In the genomic region with DNA sequence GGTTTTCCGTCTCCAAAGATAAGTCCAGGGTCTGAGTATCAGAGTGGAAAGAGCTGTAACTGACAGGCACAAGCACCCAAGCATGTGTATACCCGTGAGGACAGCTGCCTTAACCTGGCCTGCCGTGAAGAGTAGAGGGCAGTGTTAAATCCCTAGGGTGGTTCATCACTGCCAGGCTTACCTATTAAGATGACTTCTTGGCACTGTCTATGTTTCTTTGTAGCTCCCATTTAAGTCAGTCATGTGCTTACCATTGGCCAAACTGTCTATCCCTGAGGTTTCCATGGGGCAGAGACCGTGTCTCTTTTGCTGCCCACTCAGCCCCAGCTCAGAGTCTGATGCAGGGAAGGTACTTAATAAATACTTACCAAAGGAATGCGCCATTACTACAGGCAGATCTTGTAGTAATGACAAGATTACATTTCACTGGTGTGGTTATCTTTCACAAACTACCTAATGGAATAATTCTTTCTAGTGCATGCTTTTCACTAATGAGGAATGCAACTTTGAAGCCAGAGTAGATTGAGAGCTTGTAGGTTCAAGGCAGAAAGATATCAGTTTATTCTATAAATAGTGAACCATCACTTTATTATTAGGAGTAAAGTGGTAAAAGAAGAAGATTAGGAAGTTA, we compare ENCODE assay signal across 17 cellular contexts.
DNase-seq lines count a peak whose midpoint lies in the region; TF ChIP-seq lines count a peak whose summit lies in the region.
"Had no signal": no experiment of that assay in that cellular context is flagged by ENCODE, and none has a peak within 500 bp of the region (broad histone marks: within the 10 kb centered on the region; RNA-seq: fewer than 3 reads in every experiment).

No MANE protein-coding gene starts in this region.

- no peaks in the 10 kb centered on the region for H3K36me3 ChIP-seq in smooth muscle cell (ENCODE audit: low read depth)
- H3K36me3 ChIP-seq: BE2C had no signal

- H3K4me3 ChIP-seq in fibroblast of the aortic adventitia (ENCODE audit: low read depth, low read length): no peak overlapping the region
- H3K4me3 ChIP-seq in smooth muscle cell: no peak overlapping the region
- H3K4me3 ChIP-seq: A549, GM23338 had no signal

- peak; percentile 50 for DNase-seq in amniotic epithelial cell (ENCODE audit: low read depth)
- DNase-seq in fibroblast of the aortic adventitia (ENCODE audit: low read depth): peak; percentile 31
- DNase-seq in mesothelial cell of epicardium (ENCODE audit: low spot score in 2 of 2, unreplicated experiment in 2 of 2): no peak
- DNase-seq in smooth muscle cell (lab: John Stamatoyannopoulos, UW; ENCODE audit: unreplicated experiment): no peak
- no peak for DNase-seq in stimulated activated CD4-positive, alpha-beta T cell treated with anti-CD3 and anti-CD28 coated beads, Interleukin-4, amount 100 ng/mL, for 1 hour
- DNase-seq in activated T-cell treated with anti-CD3 and anti-CD28 coated beads, Interleukin-2, amount 50 U/mL, for 1 hour: no peak
- no peak for DNase-seq in NCI-H2171 (lab: John Stamatoyannopoulos, UW)
- no peak for DNase-seq in H4 (ENCODE audit: low spot score)
- DNase-seq: BE2C; CD8-positive, alpha-beta T cell; COR-L47; DND-41; GDM1; H9 had no signal

- H2AFZ ChIP-seq in smooth muscle cell (ENCODE audit: low read depth): no peak overlapping the region
- H2AFZ ChIP-seq: GM23338 had no signal

- H3K4me1 Mint-ChIP-seq in mesothelial cell of epicardium: peaks cover 51% of the 10 kb centered on the region

- H3K9ac ChIP-seq in smooth muscle cell (ENCODE audit: low read depth): no peak overlapping the region

- H3K79me2 ChIP-seq in smooth muscle cell (ENCODE audit: low read depth): peaks cover 7% of the 10 kb centered on the region

- H3K27ac Mint-ChIP-seq in mesothelial cell of epicardium: peak overlapping the region; percentile 84
- H3K27ac Mint-ChIP-seq: CD8-positive, alpha-beta T cell; GM23338; H9 had no signal

- no peaks in the 10 kb centered on the region for H3K27me3 Mint-ChIP-seq in mesothelial cell of epicardium (ENCODE audit: low read depth)

- peaks cover 4% of the 10 kb centered on the region for H3K9me3 Mint-ChIP-seq in mesothelial cell of epicardium
- H3K9me3 Mint-ChIP-seq: CD8-positive, alpha-beta T cell had no signal

- TF ChIP-seq CTCF in fibroblast of the aortic adventitia (IDR thresholded peaks at IDR 0.05; ENCODE audit: insufficient read depth, low read length) (no peak), mesothelial cell of epicardium (IDR thresholded peaks at IDR 0.05; ENCODE audit: unreplicated experiment) (no peak), smooth muscle cell (IDR thresholded peaks at IDR 0.05; ENCODE audit: borderline replicate concordance, insufficient read depth, poor library complexity, severe bottlenecking) (no peak)

- no peaks in the 10 kb centered on the region for H4K20me1 ChIP-seq in smooth muscle cell (ENCODE audit: low read depth)

- 67% methylated on average over 5 of the region's 5 CpGs for WGBS in smooth muscle cell (ENCODE audit: low lambda C conversion rate)

- H3K9me3 ChIP-seq in smooth muscle cell (replicated peaks; ENCODE audit: low read depth): no peaks in the 10 kb centered on the region
- H3K9me3 ChIP-seq: A549, BE2C had no signal

- peaks cover 11% of the 10 kb centered on the region for H3F3A ChIP-seq in smooth muscle cell (ENCODE audit: low read depth)

- peaks cover 10% of the 10 kb centered on the region for H3K36me3 Mint-ChIP-seq in mesothelial cell of epicardium
- H3K36me3 Mint-ChIP-seq: CD8-positive, alpha-beta T cell had no signal

- peak overlapping the region; percentile 90 for H3K27ac ChIP-seq in smooth muscle cell (ENCODE audit: low read depth)
- H3K27ac ChIP-seq: C4-2B had no signal

- H3K27me3 ChIP-seq in smooth muscle cell (ENCODE audit: low read depth): no peaks in the 10 kb centered on the region
- H3K27me3 ChIP-seq: BE2C had no signal

- H3K4me1 ChIP-seq in smooth muscle cell (ENCODE audit: low read depth): peaks cover 14% of the 10 kb centered on the region
- H3K4me1 ChIP-seq: BE2C had no signal

- H3K4me2 ChIP-seq in smooth muscle cell: no peak overlapping the region
- H3K4me2 ChIP-seq: A549, GM23338 had no signal

- H3K4me3 Mint-ChIP-seq in mesothelial cell of epicardium: no peak overlapping the region
- H3K4me3 Mint-ChIP-seq: CD8-positive, alpha-beta T cell; GM23338; H9 had no signal

Comparison
In these comparisons a context has a peak if more than half of its experiments do, and no peak if none do; other contexts are left out.
1. DNase-seq: peak in amniotic epithelial cell (single experiment) and fibroblast of the aortic adventitia (single experiment); none in mesothelial cell of epicardium (0 of 2), smooth muscle cell (single experiment), stimulated activated CD4-positive, alpha-beta T cell treated with anti-CD3 and anti-CD28 coated beads, Interleukin-4, amount 100 ng/mL, for 1 hour (single experiment), activated T-cell treated with anti-CD3 and anti-CD28 coated beads, Interleukin-2, amount 50 U/mL, for 1 hour (single experiment), NCI-H2171 (single experiment) and H4 (single experiment).